In the genomic region with DNA sequence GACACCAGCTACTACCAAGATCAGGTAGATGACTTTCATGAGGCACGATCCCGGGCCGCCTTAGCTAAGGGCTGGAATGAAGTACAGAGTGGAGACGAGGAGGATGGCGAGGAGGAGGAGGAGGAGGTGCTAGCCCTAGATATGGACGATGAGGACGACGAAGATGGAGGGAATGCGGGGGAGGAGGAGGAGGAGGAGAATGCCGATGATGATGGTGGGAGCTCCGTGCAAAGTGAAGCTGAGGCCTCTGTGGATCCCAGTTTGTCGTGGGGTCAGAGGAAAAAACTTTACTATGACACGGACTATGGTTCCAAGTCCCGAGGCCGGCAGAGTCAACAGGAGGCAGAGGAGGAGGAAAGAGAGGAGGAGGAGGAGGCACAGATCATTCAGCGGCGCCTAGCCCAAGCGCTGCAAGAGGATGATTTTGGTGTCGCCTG, we compare ENCODE assay signal across 1 cellular context.
A peak's percentile ranks its signal among the peaks of the same experiment; 100 is the strongest.
TF ChIP-seq lines count a peak whose summit lies in the region.

No MANE protein-coding gene starts in this region.

TF ChIP-seq in K562, 482 proteins besides CTCF, POLR2A, EP300 and RAD21 (continued from another document):
- 0 out of 2 replicates have a peak, but pooled peaks have one; percentile 21 for TF ChIP-seq NR2C2 (CRISPR knock-in tag; IDR thresholded peaks at IDR 0.05)
- TF ChIP-seq NR2C2 (tag; IDR thresholded peaks at IDR 0.05): no peak
- TF ChIP-seq ZZZ3 (IDR thresholded peaks at IDR 0.05): no peak
- peak; percentile 8 to 66; a peak in 2 of 4 replicates for TF ChIP-seq RCOR1 (IDR thresholded peaks at IDR 0.05; ENCODE audit: borderline replicate concordance in 1 of 2, low read depth in 2 of 2, low read length in 2 of 2)
- no peak for TF ChIP-seq HDAC6 (IDR thresholded peaks at IDR 0.05; ENCODE audit: low read depth, low read length)
- TF ChIP-seq ZNF263 (CRISPR knock-in tag; IDR thresholded peaks at IDR 0.05; ENCODE audit: borderline replicate concordance): peak; percentile 97
- TF ChIP-seq KDM1A (IDR thresholded peaks at IDR 0.05): peak; percentile 68 to 73; a peak in 3 of 4 replicates
- TF ChIP-seq HNRNPLL (IDR thresholded peaks at IDR 0.05; ENCODE audit: low read depth, low read length, poor library complexity, severe bottlenecking): no peak
- no peak for TF ChIP-seq PCBP1 (IDR thresholded peaks at IDR 0.05; ENCODE audit: low read depth, low read length, poor library complexity, severe bottlenecking)
- TF ChIP-seq, protein P1, sequence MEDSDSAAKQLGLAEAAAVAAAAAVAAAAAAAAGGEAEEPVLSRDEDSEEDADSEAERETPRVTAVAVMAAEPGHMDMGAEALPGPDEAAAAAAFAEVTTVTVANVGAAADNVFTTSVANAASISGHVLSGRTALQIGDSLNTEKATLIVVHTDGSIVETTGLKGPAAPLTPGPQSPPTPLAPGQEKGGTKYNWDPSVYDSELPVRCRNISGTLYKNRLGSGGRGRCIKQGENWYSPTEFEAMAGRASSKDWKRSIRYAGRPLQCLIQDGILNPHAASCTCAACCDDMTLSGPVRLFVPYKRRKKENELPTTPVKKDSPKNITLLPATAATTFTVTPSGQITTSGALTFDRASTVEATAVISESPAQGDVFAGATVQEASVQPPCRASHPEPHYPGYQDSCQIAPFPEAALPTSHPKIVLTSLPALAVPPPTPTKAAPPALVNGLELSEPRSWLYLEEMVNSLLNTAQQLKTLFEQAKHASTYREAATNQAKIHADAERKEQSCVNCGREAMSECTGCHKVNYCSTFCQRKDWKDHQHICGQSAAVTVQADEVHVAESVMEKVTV (CRISPR knock-in tag; IDR thresholded peaks at IDR 0.05): no peak
- TF ChIP-seq CREM (IDR thresholded peaks at IDR 0.05; ENCODE audit: low read depth): peak; percentile 18; the same call in 1 of the 2 replicates
- TF ChIP-seq NFRKB (IDR thresholded peaks at IDR 0.05; ENCODE audit: low read depth): peak; percentile 56; the same call in 1 of the 2 replicates
- TF ChIP-seq XRCC4 (IDR thresholded peaks at IDR 0.05; ENCODE audit: extremely low read depth, insufficient read depth, insufficient read length): no peak
- TF ChIP-seq BCOR (IDR thresholded peaks at IDR 0.05): peak; percentile 49; the same call in 1 of the 2 replicates
- peak; percentile 97 for TF ChIP-seq EGR1 (conservative IDR thresholded peaks at IDR 0.05)
- TF ChIP-seq ZNF444 (CRISPR knock-in tag; IDR thresholded peaks at IDR 0.05): no peak
- peak; percentile 70 for TF ChIP-seq SMARCE1 (IDR thresholded peaks at IDR 0.05)
